Comparison of ENCODE assay signal across 8 cellular contexts in genomic region chr20:35226775-35227681, GRCh38. TPM values are rescaled to one million over a fixed set of nuclear protein-coding genes. Genes with fewer than 3 reads are reported as not detected.
DNase-seq lines count a peak whose midpoint lies in the region; ATAC-seq and TF ChIP-seq lines count a peak whose summit lies in the region.

No MANE protein-coding gene starts in this region.

- CTCF ChIA-PET in A673 (lab: Charles Lee) = interaction anchor here (0.6 to 1.3 kb wide), 4 partner anchors 19 to 435 kb away, joined by 3 to 5 read pairs (median 4); no protein-coding TSS in a partner anchor

- H3K36me3 ChIP-seq in A673 (ENCODE audit: insufficient read depth, low read length, poor library complexity, severe bottlenecking) (no peaks in the 10 kb centered on the region), HAP-1 (replicated peaks) (no peaks in the 10 kb centered on the region), iPS-15b (ENCODE audit: control insufficient read depth, insufficient read depth, low read length) (no peaks in the 10 kb centered on the region), skeletal muscle satellite cell (ENCODE audit: insufficient read depth, low read length) (no peaks in the 10 kb centered on the region)

- POLR2A ChIA-PET in A673 (lab: Charles Lee; ENCODE audit: low non-redundant PET) = interaction anchor here (0.6 kb wide), 1 partner anchor 577 kb away, joined by 6 read pairs; no protein-coding TSS in a partner anchor

- in situ Hi-C loops in HAP-1 (cut with MboI; ENCODE audit: low sequenced_read_pairs) = no loop called here

- DNase-seq in A673 (ENCODE audit: low spot score) (peak; percentile 62), HAP-1 (ENCODE audit: low spot score in 2 of 2) (peak; percentile 27 to 83), T-helper 1 cell (peak in 3 of 5 donors; percentile 13 to 24 (median 19)), anterior cingulate cortex (lab: John Stamatoyannopoulos, UW) (peak in 30 of 58 donors; percentile 0 to 72 (median 24))

- H3K27ac ChIP-seq in A673 (ENCODE audit: low read depth, low read length, poor library complexity, severe bottlenecking) = no peak overlapping the region

- H3K9ac ChIP-seq in iPS-15b (ENCODE audit: low read depth, low read length) (no peak overlapping the region), skeletal muscle satellite cell (ENCODE audit: low read depth, low read length) (no peak overlapping the region)

- no peaks in the 10 kb centered on the region for H3K4me1 ChIP-seq in A673 (ENCODE audit: insufficient read depth, low read length, poor library complexity, severe bottlenecking)
- no peaks in the 10 kb centered on the region; the same call in 1 of the 2 replicates for H3K4me1 ChIP-seq in HAP-1
- H3K4me1 ChIP-seq in iPS-15b (ENCODE audit: control insufficient read depth, insufficient read depth, low read length) = peaks cover 16% of the 10 kb centered on the region
- peaks cover 3% of the 10 kb centered on the region for H3K4me1 ChIP-seq in skeletal muscle satellite cell (ENCODE audit: control insufficient read depth, insufficient read depth, low read length)

- H3K4me3 ChIP-seq in A673 (ENCODE audit: low read depth, low read length, poor library complexity, severe bottlenecking) = peak overlapping the region; percentile 12
- peak overlapping the region; percentile 12 for H3K4me3 ChIP-seq in HAP-1
- peak overlapping the region; percentile 72 for H3K4me3 ChIP-seq in iPS-15b (ENCODE audit: low read depth, low read length)
- peak overlapping the region; percentile 58 for H3K4me3 ChIP-seq in skeletal muscle satellite cell (ENCODE audit: low read length)

- intact Hi-C loops in A673 (cut with micrococcal nuclease; ENCODE audit: unreplicated experiment) = no loop called here

- no peak for ATAC-seq in HG03432 (IDR thresholded peaks at IDR 0.05; ENCODE audit: unreplicated experiment)
- ATAC-seq in GM19324 (IDR thresholded peaks at IDR 0.05; ENCODE audit: low FRiP score, unreplicated experiment) = no peak

- peak overlapping the region; percentile 79 for H3K4me2 ChIP-seq in skeletal muscle satellite cell (ENCODE audit: low read length)

- BruUV-seq in A673 (replicated peaks; lab: Mats Ljungman, UMichigan) = no TSS peak

- no peaks in the 10 kb centered on the region for H3K9me3 ChIP-seq in A673 (ENCODE audit: low read depth, low read length, poor library complexity, severe bottlenecking)
- no peaks in the 10 kb centered on the region for H3K9me3 ChIP-seq in HAP-1
- H3K9me3 ChIP-seq in iPS-15b (ENCODE audit: control insufficient read depth, insufficient read depth, low read length) = peaks cover 5% of the 10 kb centered on the region
- H3K9me3 ChIP-seq in skeletal muscle satellite cell (replicated peaks; ENCODE audit: low read length) = no peaks in the 10 kb centered on the region

- TF ChIP-seq CTCF in A673 (conservative IDR thresholded peaks at IDR 0.05; ENCODE audit: low read depth, low read length) = no peak

- peaks cover 67% of the 10 kb centered on the region for H3K27me3 ChIP-seq in A673 (replicated peaks; ENCODE audit: insufficient read depth, low read depth, low read length, poor library complexity)
- peaks cover 4% of the 10 kb centered on the region for H3K27me3 ChIP-seq in HAP-1 (ENCODE audit: low read depth)
- H3K27me3 ChIP-seq in iPS-15b (ENCODE audit: control insufficient read depth, insufficient read depth, low read length) = no peaks in the 10 kb centered on the region
- H3K27me3 ChIP-seq in skeletal muscle satellite cell (ENCODE audit: control insufficient read depth, insufficient read depth, low read length) = peaks cover 36% of the 10 kb centered on the region

RNA-seq across cellular contexts. Expression of gene MMP24, which starts 0.5 kb away (rescaled TPM):
- 0.11 and 0.20 TPM in 2 replicates for total RNA-seq in A673 (2021)
- total RNA-seq in skeletal muscle satellite cell (2012; rRNA removed) = 0.22 and 0.25 TPM in 2 replicates

RNA-seq across cellular contexts. Expression of gene MMP24OS, which starts 50.9 kb away (rescaled TPM):
- 26.2 and 34.0 TPM in 2 replicates for total RNA-seq in A673 (2021)
- 8.4 and 12.0 TPM in 2 replicates for total RNA-seq in skeletal muscle satellite cell (2012; rRNA removed)

RNA-seq across cellular contexts. Expression of gene PROCR, which starts 55.2 kb away (rescaled TPM):
- 0.58 and 2.1 TPM in 2 replicates for total RNA-seq in A673 (2021)
- 176 and 205 TPM in 2 replicates for total RNA-seq in skeletal muscle satellite cell (2012; rRNA removed)

RNA-seq across cellular contexts. Expression of gene EIF6, which starts 57.5 kb away (rescaled TPM):
- 172 and 180 TPM in 2 replicates for total RNA-seq in A673 (2021)
- 206 and 237 TPM in 2 replicates for total RNA-seq in skeletal muscle satellite cell (2012; rRNA removed)

Comparison
In these comparisons a context has a peak if more than half of its experiments do, and no peak if none do; other contexts are left out.
1. H3K4me3 ChIP-seq: peak in every context shown above with its lines; median percentile 72 in iPS-15b; 58 in skeletal muscle satellite cell; 12 in A673; 12 in HAP-1.